1 cellular context compared by ENCODE assay signal in the genomic region with DNA sequence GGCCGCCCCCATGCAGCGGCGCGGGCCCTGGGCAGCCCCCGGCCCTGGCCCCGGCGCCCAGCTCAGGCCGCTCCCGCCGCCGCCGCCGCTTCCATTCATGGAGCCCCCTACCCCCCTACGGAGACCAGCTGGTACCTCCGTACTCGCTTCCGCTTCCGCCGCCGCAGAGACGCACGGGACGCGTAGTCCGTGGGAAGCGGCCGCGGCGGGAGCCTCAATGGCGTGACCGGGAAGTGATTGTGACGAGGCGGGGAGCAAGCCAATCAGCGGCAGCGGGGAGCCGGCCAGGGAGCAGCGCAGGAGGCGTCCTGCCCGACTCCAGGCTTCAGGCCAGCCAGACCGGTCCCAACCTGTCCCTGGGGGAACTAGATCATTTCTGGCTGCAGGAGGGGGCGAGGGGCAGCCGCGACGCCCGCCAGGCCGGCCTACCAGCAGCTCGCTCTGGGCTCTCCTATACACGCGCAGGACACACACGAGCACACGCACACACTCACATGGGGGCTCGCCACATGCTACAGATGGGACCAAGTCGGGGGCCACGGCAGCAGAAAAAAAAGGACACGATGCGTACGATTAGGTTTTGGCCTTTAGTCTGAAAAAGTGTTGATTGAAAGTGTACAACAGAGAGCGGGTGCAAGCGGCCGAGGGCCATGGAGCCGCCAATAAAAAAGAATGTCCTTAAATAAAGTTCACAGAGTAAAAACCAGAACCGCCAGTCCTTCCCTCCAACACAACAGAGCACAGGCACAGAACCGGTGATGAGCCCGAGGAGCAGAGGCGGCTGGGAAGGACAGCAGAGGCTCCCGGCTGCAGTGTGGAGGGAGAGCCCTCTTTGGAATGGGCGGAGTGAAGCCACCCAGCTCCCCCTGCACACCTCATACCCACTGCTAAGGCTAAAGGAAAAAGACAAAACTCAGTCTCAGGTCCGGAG.
TF ChIP-seq lines count a peak whose summit lies in the region.

A gene with protein sequence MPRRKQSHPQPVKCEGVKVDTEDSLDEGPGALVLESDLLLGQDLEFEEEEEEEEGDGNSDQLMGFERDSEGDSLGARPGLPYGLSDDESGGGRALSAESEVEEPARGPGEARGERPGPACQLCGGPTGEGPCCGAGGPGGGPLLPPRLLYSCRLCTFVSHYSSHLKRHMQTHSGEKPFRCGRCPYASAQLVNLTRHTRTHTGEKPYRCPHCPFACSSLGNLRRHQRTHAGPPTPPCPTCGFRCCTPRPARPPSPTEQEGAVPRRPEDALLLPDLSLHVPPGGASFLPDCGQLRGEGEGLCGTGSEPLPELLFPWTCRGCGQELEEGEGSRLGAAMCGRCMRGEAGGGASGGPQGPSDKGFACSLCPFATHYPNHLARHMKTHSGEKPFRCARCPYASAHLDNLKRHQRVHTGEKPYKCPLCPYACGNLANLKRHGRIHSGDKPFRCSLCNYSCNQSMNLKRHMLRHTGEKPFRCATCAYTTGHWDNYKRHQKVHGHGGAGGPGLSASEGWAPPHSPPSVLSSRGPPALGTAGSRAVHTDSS (minus strand): TSS at position 109 of the 931 bp plus-strand sequence. CDS start 208 bp downstream, outside the sequence.

TF ChIP-seq in H1, 55 proteins besides CTCF, POLR2A, EP300 and RAD21:
- TF ChIP-seq CEBPB (IDR thresholded peaks at IDR 0.05; ENCODE audit: low read depth, low read length) (no peak), RNF2 (IDR thresholded peaks at IDR 0.05; ENCODE audit: borderline replicate concordance, low read depth, low read length, missing control alignments, poor library complexity, severe bottlenecking) (no peak), TAF1 (IDR thresholded peaks at IDR 0.05; ENCODE audit: low read depth, low read length) (peak; percentile 83), CREB1 (IDR thresholded peaks at IDR 0.05) (peak; percentile 90), HDAC2 (IDR thresholded peaks at IDR 0.05; ENCODE audit: borderline replicate concordance in 1 of 2, low read depth in 2 of 2, low read length in 2 of 2) (peak in 1 of 2 experiments; percentile 52; a peak in 1 of 4 replicates), TBP (IDR thresholded peaks at IDR 0.05; ENCODE audit: low read depth, low read length) (peak; percentile 75), TCF12 (IDR thresholded peaks at IDR 0.05; ENCODE audit: low read depth, low read length) (no peak), SAP30 (IDR thresholded peaks at IDR 0.05; ENCODE audit: insufficient read depth, insufficient replicate concordance, low read length) (no peak), SIX5 (IDR thresholded peaks at IDR 0.05; ENCODE audit: low read depth, low read length) (peak; percentile 61; the same call in 1 of the 2 replicates), NANOG (IDR thresholded peaks at IDR 0.05; ENCODE audit: insufficient read depth, low read depth, low read length, poor library complexity, severe bottlenecking) (peak; percentile 52), EGR1 (IDR thresholded peaks at IDR 0.05; ENCODE audit: borderline replicate concordance, low read depth, low read length) (peak; percentile 6; the same call in 1 of the 2 replicates), CHD1 (IDR thresholded peaks at IDR 0.05; ENCODE audit: low read depth, low read length) (peak; percentile 66; the same call in 1 of the 2 replicates), TAF7 (optimal IDR thresholded peaks at IDR 0.05; ENCODE audit: borderline replicate concordance, low read depth, low read length) (peak; percentile 73), JUN (IDR thresholded peaks at IDR 0.05; ENCODE audit: low read depth, low read length) (0 out of 2 replicates have a peak, but pooled peaks have one; percentile 25), SP1 (IDR thresholded peaks at IDR 0.05; ENCODE audit: low read depth, low read length) (peak; percentile 62; the same call in 1 of the 2 replicates), POLR2AphosphoS5 (IDR thresholded peaks at IDR 0.05; ENCODE audit: low read depth, low read length) (peak; percentile 80), YY1 (IDR thresholded peaks at IDR 0.05; ENCODE audit: low read depth, low read length) (peak; percentile 82), CHD2 (IDR thresholded peaks at IDR 0.05; ENCODE audit: low read length) (peak; percentile 70; the same call in 1 of the 2 replicates), PHF8 (conservative IDR thresholded peaks at IDR 0.05; ENCODE audit: low read depth, low read length) (peak; percentile 48), JUND (IDR thresholded peaks at IDR 0.05; ENCODE audit: low read length) (peak; percentile 65), BACH1 (IDR thresholded peaks at IDR 0.05; ENCODE audit: low read length) (peak; percentile 56; the same call in 1 of the 2 replicates), GABPA (IDR thresholded peaks at IDR 0.05; ENCODE audit: borderline replicate concordance, insufficient read depth, low read length) (peak; percentile 93)
- TF ChIP-seq, protein P1, sequence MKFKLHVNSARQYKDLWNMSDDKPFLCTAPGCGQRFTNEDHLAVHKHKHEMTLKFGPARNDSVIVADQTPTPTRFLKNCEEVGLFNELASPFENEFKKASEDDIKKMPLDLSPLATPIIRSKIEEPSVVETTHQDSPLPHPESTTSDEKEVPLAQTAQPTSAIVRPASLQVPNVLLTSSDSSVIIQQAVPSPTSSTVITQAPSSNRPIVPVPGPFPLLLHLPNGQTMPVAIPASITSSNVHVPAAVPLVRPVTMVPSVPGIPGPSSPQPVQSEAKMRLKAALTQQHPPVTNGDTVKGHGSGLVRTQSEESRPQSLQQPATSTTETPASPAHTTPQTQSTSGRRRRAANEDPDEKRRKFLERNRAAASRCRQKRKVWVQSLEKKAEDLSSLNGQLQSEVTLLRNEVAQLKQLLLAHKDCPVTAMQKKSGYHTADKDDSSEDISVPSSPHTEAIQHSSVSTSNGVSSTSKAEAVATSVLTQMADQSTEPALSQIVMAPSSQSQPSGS (IDR thresholded peaks at IDR 0.05; ENCODE audit: low read length): no peak
- TF ChIP-seq, protein P2, sequence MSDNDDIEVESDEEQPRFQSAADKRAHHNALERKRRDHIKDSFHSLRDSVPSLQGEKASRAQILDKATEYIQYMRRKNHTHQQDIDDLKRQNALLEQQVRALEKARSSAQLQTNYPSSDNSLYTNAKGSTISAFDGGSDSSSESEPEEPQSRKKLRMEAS (IDR thresholded peaks at IDR 0.05): 0 out of 2 replicates have a peak, but pooled peaks have one; percentile 41
- TF ChIP-seq, protein P3, sequence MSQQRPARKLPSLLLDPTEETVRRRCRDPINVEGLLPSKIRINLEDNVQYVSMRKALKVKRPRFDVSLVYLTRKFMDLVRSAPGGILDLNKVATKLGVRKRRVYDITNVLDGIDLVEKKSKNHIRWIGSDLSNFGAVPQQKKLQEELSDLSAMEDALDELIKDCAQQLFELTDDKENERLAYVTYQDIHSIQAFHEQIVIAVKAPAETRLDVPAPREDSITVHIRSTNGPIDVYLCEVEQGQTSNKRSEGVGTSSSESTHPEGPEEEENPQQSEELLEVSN (IDR thresholded peaks at IDR 0.05): peak; percentile 41; the same call in 1 of the 2 replicates
TF ChIP-seq in H1: peak in this region for 20.
